1 cellular context compared by ENCODE assay signal in the genomic region with DNA sequence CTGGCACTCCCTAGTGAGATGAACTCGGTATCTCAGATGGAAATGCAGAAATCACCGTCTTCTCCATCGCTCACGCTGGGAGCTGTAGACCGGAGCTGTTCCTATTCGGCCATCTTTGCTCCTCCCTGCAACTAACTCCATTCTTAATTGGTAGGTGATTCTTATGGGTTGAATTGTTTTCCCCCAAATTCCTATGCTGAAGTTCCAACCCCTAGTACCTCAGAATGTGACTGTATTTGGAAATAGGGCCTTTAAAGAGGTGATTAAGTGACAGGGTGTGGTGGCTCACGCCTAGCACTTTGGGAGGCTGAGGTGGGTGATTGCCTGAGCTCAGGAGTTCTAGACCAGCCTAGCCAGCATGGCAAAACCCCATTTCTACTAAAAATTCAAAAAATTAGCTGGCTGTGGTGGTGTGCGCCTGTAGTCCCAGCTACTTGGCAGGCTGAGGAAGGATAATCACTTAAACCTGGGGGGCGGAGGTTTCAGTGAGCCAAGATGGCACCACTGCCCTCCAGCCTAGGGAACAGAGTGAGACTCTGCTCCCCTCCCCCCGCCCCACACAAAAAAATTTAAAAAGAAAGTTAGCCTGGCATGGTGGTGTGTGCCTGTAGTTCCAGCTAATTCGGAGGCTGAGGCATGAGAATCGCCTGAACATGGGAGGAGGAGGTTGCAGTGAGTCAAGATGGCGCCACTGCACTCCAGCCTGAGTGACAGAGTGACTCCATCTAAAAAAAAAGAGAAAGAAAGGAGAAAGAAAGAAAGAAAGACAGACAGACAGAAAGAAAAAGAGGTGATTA.
TF ChIP-seq lines count a peak whose summit lies in the region.

No MANE protein-coding gene starts in this region.

TF ChIP-seq in HEK293, 187 proteins besides CTCF, POLR2A, EP300 and RAD21 (continued from another document and continues in another):
- TF ChIP-seq, protein P1, sequence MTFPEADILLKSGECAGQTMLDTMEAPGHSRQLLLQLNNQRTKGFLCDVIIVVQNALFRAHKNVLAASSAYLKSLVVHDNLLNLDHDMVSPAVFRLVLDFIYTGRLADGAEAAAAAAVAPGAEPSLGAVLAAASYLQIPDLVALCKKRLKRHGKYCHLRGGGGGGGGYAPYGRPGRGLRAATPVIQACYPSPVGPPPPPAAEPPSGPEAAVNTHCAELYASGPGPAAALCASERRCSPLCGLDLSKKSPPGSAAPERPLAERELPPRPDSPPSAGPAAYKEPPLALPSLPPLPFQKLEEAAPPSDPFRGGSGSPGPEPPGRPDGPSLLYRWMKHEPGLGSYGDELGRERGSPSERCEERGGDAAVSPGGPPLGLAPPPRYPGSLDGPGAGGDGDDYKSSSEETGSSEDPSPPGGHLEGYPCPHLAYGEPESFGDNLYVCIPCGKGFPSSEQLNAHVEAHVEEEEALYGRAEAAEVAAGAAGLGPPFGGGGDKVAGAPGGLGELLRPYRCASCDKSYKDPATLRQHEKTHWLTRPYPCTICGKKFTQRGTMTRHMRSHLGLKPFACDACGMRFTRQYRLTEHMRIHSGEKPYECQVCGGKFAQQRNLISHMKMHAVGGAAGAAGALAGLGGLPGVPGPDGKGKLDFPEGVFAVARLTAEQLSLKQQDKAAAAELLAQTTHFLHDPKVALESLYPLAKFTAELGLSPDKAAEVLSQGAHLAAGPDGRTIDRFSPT (tag by site-specific recombination; IDR thresholded peaks at IDR 0.05) = no peak
- TF ChIP-seq ZSCAN23 (tag by site-specific recombination; IDR thresholded peaks at IDR 0.05) (no peak), OVOL3 (tag by site-specific recombination; IDR thresholded peaks at IDR 0.05) (no peak), ZNF10 (tag by site-specific recombination; IDR thresholded peaks at IDR 0.05) (no peak), SALL2 (tag by site-specific recombination; IDR thresholded peaks at IDR 0.05; ENCODE audit: borderline replicate concordance) (no peak), BCL11B (tag by site-specific recombination; IDR thresholded peaks at IDR 0.05; ENCODE audit: low read depth) (no peak), ZNF157 (tag by site-specific recombination; IDR thresholded peaks at IDR 0.05) (no peak), ZNF600 (tag by site-specific recombination; IDR thresholded peaks at IDR 0.05) (no peak), MYNN (tag by site-specific recombination; IDR thresholded peaks at IDR 0.05; ENCODE audit: borderline replicate concordance) (no peak), ZNF274 (IDR thresholded peaks at IDR 0.05; ENCODE audit: low read length) (no peak), ZNF274 (tag by site-specific recombination; IDR thresholded peaks at IDR 0.05; ENCODE audit: borderline replicate concordance) (no peak), YY1 (tag by site-specific recombination; IDR thresholded peaks at IDR 0.05) (peak; percentile 34; the same call in 1 of the 2 replicates), ZNF16 (tag by site-specific recombination; IDR thresholded peaks at IDR 0.05; ENCODE audit: low read depth) (no peak), ZNF664 (tag by site-specific recombination; IDR thresholded peaks at IDR 0.05) (no peak), PRDM1 (tag by site-specific recombination; IDR thresholded peaks at IDR 0.05) (no peak), ZNF354C (tag by site-specific recombination; IDR thresholded peaks at IDR 0.05; ENCODE audit: borderline replicate concordance, low read depth) (no peak), ZNF777 (tag by site-specific recombination; IDR thresholded peaks at IDR 0.05; ENCODE audit: borderline replicate concordance) (no peak), ZNF677 (tag by site-specific recombination; IDR thresholded peaks at IDR 0.05) (no peak), ZNF629 (tag by site-specific recombination; IDR thresholded peaks at IDR 0.05) (no peak), ZNF223 (tag by site-specific recombination; IDR thresholded peaks at IDR 0.05) (no peak), ZNF510 (tag by site-specific recombination; IDR thresholded peaks at IDR 0.05; ENCODE audit: insufficient replicate concordance) (no peak), ZNF19 (tag by site-specific recombination; IDR thresholded peaks at IDR 0.05; ENCODE audit: low read depth) (no peak), ZBTB17 (tag by site-specific recombination; IDR thresholded peaks at IDR 0.05) (peak; percentile 38; the same call in 1 of the 2 replicates), ZNF2 (tag by site-specific recombination; IDR thresholded peaks at IDR 0.05) (no peak), ZBTB8A (tag by site-specific recombination; IDR thresholded peaks at IDR 0.05) (no peak), ZNF146 (tag by site-specific recombination; IDR thresholded peaks at IDR 0.05) (no peak), TCF7L2 (IDR thresholded peaks at IDR 0.05; ENCODE audit: borderline replicate concordance, low read depth, low read length) (no peak), ZNF555 (tag by site-specific recombination; conservative IDR thresholded peaks at IDR 0.05) (no peak)
- TF ChIP-seq, protein P2, sequence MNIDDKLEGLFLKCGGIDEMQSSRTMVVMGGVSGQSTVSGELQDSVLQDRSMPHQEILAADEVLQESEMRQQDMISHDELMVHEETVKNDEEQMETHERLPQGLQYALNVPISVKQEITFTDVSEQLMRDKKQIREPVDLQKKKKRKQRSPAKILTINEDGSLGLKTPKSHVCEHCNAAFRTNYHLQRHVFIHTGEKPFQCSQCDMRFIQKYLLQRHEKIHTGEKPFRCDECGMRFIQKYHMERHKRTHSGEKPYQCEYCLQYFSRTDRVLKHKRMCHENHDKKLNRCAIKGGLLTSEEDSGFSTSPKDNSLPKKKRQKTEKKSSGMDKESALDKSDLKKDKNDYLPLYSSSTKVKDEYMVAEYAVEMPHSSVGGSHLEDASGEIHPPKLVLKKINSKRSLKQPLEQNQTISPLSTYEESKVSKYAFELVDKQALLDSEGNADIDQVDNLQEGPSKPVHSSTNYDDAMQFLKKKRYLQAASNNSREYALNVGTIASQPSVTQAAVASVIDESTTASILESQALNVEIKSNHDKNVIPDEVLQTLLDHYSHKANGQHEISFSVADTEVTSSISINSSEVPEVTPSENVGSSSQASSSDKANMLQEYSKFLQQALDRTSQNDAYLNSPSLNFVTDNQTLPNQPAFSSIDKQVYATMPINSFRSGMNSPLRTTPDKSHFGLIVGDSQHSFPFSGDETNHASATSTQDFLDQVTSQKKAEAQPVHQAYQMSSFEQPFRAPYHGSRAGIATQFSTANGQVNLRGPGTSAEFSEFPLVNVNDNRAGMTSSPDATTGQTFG (tag by site-specific recombination; IDR thresholded peaks at IDR 0.05; ENCODE audit: borderline replicate concordance) = no peak
- TF ChIP-seq, protein P3, sequence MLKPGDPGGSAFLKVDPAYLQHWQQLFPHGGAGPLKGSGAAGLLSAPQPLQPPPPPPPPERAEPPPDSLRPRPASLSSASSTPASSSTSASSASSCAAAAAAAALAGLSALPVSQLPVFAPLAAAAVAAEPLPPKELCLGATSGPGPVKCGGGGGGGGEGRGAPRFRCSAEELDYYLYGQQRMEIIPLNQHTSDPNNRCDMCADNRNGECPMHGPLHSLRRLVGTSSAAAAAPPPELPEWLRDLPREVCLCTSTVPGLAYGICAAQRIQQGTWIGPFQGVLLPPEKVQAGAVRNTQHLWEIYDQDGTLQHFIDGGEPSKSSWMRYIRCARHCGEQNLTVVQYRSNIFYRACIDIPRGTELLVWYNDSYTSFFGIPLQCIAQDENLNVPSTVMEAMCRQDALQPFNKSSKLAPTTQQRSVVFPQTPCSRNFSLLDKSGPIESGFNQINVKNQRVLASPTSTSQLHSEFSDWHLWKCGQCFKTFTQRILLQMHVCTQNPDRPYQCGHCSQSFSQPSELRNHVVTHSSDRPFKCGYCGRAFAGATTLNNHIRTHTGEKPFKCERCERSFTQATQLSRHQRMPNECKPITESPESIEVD (tag by site-specific recombination; IDR thresholded peaks at IDR 0.05) = no peak
- TF ChIP-seq, protein P4, sequence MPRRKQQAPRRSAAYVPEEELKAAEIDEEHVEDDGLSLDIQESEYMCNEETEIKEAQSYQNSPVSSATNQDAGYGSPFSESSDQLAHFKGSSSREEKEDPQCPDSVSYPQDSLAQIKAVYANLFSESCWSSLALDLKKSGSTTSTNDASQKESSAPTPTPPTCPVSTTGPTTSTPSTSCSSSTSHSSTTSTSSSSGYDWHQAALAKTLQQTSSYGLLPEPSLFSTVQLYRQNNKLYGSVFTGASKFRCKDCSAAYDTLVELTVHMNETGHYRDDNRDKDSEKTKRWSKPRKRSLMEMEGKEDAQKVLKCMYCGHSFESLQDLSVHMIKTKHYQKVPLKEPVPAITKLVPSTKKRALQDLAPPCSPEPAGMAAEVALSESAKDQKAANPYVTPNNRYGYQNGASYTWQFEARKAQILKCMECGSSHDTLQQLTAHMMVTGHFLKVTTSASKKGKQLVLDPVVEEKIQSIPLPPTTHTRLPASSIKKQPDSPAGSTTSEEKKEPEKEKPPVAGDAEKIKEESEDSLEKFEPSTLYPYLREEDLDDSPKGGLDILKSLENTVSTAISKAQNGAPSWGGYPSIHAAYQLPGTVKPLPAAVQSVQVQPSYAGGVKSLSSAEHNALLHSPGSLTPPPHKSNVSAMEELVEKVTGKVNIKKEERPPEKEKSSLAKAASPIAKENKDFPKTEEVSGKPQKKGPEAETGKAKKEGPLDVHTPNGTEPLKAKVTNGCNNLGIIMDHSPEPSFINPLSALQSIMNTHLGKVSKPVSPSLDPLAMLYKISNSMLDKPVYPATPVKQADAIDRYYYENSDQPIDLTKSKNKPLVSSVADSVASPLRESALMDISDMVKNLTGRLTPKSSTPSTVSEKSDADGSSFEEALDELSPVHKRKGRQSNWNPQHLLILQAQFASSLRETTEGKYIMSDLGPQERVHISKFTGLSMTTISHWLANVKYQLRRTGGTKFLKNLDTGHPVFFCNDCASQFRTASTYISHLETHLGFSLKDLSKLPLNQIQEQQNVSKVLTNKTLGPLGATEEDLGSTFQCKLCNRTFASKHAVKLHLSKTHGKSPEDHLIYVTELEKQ (tag by site-specific recombination; IDR thresholded peaks at IDR 0.05; ENCODE audit: borderline replicate concordance) = no peak
- TF ChIP-seq, protein P5, sequence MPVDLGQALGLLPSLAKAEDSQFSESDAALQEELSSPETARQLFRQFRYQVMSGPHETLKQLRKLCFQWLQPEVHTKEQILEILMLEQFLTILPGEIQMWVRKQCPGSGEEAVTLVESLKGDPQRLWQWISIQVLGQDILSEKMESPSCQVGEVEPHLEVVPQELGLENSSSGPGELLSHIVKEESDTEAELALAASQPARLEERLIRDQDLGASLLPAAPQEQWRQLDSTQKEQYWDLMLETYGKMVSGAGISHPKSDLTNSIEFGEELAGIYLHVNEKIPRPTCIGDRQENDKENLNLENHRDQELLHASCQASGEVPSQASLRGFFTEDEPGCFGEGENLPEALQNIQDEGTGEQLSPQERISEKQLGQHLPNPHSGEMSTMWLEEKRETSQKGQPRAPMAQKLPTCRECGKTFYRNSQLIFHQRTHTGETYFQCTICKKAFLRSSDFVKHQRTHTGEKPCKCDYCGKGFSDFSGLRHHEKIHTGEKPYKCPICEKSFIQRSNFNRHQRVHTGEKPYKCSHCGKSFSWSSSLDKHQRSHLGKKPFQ (tag by site-specific recombination; IDR thresholded peaks at IDR 0.05) = no peak
- TF ChIP-seq, protein P6, sequence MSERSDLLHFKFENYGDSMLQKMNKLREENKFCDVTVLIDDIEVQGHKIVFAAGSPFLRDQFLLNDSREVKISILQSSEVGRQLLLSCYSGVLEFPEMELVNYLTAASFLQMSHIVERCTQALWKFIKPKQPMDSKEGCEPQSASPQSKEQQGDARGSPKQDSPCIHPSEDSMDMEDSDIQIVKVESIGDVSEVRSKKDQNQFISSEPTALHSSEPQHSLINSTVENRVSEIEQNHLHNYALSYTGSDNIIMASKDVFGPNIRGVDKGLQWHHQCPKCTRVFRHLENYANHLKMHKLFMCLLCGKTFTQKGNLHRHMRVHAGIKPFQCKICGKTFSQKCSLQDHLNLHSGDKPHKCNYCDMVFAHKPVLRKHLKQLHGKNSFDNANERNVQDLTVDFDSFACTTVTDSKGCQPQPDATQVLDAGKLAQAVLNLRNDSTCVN (tag by site-specific recombination; optimal IDR thresholded peaks at IDR 0.05) = peak; percentile 28
- TF ChIP-seq, protein P7, sequence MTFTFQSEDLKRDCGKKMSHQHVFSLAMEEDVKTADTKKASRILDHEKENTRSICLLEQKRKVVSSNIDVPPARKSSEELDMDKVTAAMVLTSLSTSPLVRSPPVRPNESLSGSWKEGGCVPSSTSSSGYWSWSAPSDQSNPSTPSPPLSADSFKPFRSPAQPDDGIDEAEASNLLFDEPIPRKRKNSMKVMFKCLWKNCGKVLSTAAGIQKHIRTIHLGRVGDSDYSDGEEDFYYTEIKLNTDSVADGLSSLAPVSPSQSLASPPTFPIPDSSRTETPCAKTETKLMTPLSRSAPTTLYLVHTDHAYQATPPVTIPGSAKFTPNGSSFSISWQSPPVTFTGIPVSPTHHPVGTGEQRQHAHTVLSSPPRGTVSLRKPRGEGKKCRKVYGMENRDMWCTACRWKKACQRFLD (tag by site-specific recombination; IDR thresholded peaks at IDR 0.05) = no peak
- TF ChIP-seq, protein P8, sequence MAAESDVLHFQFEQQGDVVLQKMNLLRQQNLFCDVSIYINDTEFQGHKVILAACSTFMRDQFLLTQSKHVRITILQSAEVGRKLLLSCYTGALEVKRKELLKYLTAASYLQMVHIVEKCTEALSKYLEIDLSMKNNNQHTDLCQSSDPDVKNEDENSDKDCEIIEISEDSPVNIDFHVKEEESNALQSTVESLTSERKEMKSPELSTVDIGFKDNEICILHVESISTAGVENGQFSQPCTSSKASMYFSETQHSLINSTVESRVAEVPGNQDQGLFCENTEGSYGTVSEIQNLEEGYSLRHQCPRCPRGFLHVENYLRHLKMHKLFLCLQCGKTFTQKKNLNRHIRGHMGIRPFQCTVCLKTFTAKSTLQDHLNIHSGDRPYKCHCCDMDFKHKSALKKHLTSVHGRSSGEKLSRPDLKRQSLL (tag by site-specific recombination; IDR thresholded peaks at IDR 0.05) = peak; percentile 24; the same call in 1 of the 2 replicates
- TF ChIP-seq, protein P9, sequence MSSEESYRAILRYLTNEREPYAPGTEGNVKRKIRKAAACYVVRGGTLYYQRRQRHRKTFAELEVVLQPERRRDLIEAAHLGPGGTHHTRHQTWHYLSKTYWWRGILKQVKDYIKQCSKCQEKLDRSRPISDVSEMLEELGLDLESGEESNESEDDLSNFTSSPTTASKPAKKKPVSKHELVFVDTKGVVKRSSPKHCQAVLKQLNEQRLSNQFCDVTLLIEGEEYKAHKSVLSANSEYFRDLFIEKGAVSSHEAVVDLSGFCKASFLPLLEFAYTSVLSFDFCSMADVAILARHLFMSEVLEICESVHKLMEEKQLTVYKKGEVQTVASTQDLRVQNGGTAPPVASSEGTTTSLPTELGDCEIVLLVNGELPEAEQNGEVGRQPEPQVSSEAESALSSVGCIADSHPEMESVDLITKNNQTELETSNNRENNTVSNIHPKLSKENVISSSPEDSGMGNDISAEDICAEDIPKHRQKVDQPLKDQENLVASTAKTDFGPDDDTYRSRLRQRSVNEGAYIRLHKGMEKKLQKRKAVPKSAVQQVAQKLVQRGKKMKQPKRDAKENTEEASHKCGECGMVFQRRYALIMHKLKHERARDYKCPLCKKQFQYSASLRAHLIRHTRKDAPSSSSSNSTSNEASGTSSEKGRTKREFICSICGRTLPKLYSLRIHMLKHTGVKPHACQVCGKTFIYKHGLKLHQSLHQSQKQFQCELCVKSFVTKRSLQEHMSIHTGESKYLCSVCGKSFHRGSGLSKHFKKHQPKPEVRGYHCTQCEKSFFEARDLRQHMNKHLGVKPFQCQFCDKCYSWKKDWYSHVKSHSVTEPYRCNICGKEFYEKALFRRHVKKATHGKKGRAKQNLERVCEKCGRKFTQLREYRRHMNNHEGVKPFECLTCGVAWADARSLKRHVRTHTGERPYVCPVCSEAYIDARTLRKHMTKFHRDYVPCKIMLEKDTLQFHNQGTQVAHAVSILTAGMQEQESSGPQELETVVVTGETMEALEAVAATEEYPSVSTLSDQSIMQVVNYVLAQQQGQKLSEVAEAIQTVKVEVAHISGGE (tag by site-specific recombination; conservative IDR thresholded peaks at IDR 0.05; ENCODE audit: low read depth) = no peak
